1 cellular context compared by ENCODE assay signal in genomic region chr5:6407547-6408259, GRCh38.
TF ChIP-seq lines count a peak whose summit lies in the region.

No MANE protein-coding gene starts in this region.

TF ChIP-seq in K562, 482 proteins besides CTCF, POLR2A, EP300 and RAD21 (continued from another document):
- TF ChIP-seq, protein P1, sequence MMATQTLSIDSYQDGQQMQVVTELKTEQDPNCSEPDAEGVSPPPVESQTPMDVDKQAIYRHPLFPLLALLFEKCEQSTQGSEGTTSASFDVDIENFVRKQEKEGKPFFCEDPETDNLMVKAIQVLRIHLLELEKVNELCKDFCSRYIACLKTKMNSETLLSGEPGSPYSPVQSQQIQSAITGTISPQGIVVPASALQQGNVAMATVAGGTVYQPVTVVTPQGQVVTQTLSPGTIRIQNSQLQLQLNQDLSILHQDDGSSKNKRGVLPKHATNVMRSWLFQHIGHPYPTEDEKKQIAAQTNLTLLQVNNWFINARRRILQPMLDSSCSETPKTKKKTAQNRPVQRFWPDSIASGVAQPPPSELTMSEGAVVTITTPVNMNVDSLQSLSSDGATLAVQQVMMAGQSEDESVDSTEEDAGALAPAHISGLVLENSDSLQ (IDR thresholded peaks at IDR 0.05): peak; percentile 61
- TF ChIP-seq SREBF2 (CRISPR knock-in tag; IDR thresholded peaks at IDR 0.05) (no peak), SREBF1 (IDR thresholded peaks at IDR 0.05; ENCODE audit: borderline replicate concordance, low read depth, low read length) (no peak), SOX6 (IDR thresholded peaks at IDR 0.05) (peak; percentile 90), ZBTB1 (CRISPR knock-in tag; IDR thresholded peaks at IDR 0.05; ENCODE audit: borderline replicate concordance, low read depth) (no peak), SRSF1 (IDR thresholded peaks at IDR 0.05; ENCODE audit: low read depth, low read length) (no peak), HNRNPK (IDR thresholded peaks at IDR 0.05; ENCODE audit: low read depth, low read length, poor library complexity, severe bottlenecking) (no peak), MTA2 (IDR thresholded peaks at IDR 0.05; ENCODE audit: low read depth) (peak; percentile 75), POU5F1 (IDR thresholded peaks at IDR 0.05; ENCODE audit: borderline replicate concordance, low read depth, low read length, partially characterized antibody) (no peak), EWSR1 (IDR thresholded peaks at IDR 0.05; ENCODE audit: borderline replicate concordance, low read depth, partially characterized antibody) (no peak), CREM (IDR thresholded peaks at IDR 0.05; ENCODE audit: low read depth) (0 out of 2 replicates have a peak, but pooled peaks have one; percentile 26), SP1 (CRISPR knock-in tag; IDR thresholded peaks at IDR 0.05) (no peak), FOXJ3 (CRISPR knock-in tag; IDR thresholded peaks at IDR 0.05) (no peak), ZEB2 (IDR thresholded peaks at IDR 0.05) (peak; percentile 64), ATF1 (CRISPR knock-in tag; IDR thresholded peaks at IDR 0.05) (no peak), ATF1 (tag; IDR thresholded peaks at IDR 0.05) (no peak), ELK1 (CRISPR knock-in tag; IDR thresholded peaks at IDR 0.05) (no peak), GTF2A2 (tag; IDR thresholded peaks at IDR 0.05) (no peak), ZNF197 (CRISPR knock-in tag; IDR thresholded peaks at IDR 0.05; ENCODE audit: low read depth) (0 out of 2 replicates have a peak, but pooled peaks have one; percentile 33), TCFL5 (CRISPR knock-in tag; conservative IDR thresholded peaks at IDR 0.05) (no peak), ASH1L (IDR thresholded peaks at IDR 0.05; ENCODE audit: borderline replicate concordance, low read depth, partially characterized antibody) (no peak), NFIX (CRISPR knock-in tag; IDR thresholded peaks at IDR 0.05; ENCODE audit: low read depth) (no peak)
- TF ChIP-seq, protein P2, sequence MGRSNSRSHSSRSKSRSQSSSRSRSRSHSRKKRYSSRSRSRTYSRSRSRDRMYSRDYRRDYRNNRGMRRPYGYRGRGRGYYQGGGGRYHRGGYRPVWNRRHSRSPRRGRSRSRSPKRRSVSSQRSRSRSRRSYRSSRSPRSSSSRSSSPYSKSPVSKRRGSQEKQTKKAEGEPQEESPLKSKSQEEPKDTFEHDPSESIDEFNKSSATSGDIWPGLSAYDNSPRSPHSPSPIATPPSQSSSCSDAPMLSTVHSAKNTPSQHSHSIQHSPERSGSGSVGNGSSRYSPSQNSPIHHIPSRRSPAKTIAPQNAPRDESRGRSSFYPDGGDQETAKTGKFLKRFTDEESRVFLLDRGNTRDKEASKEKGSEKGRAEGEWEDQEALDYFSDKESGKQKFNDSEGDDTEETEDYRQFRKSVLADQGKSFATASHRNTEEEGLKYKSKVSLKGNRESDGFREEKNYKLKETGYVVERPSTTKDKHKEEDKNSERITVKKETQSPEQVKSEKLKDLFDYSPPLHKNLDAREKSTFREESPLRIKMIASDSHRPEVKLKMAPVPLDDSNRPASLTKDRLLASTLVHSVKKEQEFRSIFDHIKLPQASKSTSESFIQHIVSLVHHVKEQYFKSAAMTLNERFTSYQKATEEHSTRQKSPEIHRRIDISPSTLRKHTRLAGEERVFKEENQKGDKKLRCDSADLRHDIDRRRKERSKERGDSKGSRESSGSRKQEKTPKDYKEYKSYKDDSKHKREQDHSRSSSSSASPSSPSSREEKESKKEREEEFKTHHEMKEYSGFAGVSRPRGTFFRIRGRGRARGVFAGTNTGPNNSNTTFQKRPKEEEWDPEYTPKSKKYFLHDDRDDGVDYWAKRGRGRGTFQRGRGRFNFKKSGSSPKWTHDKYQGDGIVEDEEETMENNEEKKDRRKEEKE (IDR thresholded peaks at IDR 0.05; ENCODE audit: borderline replicate concordance in 1 of 2, control insufficient read depth in 1 of 2, low read depth in 2 of 2, low read length in 1 of 2): no peak
- TF ChIP-seq, protein P3, sequence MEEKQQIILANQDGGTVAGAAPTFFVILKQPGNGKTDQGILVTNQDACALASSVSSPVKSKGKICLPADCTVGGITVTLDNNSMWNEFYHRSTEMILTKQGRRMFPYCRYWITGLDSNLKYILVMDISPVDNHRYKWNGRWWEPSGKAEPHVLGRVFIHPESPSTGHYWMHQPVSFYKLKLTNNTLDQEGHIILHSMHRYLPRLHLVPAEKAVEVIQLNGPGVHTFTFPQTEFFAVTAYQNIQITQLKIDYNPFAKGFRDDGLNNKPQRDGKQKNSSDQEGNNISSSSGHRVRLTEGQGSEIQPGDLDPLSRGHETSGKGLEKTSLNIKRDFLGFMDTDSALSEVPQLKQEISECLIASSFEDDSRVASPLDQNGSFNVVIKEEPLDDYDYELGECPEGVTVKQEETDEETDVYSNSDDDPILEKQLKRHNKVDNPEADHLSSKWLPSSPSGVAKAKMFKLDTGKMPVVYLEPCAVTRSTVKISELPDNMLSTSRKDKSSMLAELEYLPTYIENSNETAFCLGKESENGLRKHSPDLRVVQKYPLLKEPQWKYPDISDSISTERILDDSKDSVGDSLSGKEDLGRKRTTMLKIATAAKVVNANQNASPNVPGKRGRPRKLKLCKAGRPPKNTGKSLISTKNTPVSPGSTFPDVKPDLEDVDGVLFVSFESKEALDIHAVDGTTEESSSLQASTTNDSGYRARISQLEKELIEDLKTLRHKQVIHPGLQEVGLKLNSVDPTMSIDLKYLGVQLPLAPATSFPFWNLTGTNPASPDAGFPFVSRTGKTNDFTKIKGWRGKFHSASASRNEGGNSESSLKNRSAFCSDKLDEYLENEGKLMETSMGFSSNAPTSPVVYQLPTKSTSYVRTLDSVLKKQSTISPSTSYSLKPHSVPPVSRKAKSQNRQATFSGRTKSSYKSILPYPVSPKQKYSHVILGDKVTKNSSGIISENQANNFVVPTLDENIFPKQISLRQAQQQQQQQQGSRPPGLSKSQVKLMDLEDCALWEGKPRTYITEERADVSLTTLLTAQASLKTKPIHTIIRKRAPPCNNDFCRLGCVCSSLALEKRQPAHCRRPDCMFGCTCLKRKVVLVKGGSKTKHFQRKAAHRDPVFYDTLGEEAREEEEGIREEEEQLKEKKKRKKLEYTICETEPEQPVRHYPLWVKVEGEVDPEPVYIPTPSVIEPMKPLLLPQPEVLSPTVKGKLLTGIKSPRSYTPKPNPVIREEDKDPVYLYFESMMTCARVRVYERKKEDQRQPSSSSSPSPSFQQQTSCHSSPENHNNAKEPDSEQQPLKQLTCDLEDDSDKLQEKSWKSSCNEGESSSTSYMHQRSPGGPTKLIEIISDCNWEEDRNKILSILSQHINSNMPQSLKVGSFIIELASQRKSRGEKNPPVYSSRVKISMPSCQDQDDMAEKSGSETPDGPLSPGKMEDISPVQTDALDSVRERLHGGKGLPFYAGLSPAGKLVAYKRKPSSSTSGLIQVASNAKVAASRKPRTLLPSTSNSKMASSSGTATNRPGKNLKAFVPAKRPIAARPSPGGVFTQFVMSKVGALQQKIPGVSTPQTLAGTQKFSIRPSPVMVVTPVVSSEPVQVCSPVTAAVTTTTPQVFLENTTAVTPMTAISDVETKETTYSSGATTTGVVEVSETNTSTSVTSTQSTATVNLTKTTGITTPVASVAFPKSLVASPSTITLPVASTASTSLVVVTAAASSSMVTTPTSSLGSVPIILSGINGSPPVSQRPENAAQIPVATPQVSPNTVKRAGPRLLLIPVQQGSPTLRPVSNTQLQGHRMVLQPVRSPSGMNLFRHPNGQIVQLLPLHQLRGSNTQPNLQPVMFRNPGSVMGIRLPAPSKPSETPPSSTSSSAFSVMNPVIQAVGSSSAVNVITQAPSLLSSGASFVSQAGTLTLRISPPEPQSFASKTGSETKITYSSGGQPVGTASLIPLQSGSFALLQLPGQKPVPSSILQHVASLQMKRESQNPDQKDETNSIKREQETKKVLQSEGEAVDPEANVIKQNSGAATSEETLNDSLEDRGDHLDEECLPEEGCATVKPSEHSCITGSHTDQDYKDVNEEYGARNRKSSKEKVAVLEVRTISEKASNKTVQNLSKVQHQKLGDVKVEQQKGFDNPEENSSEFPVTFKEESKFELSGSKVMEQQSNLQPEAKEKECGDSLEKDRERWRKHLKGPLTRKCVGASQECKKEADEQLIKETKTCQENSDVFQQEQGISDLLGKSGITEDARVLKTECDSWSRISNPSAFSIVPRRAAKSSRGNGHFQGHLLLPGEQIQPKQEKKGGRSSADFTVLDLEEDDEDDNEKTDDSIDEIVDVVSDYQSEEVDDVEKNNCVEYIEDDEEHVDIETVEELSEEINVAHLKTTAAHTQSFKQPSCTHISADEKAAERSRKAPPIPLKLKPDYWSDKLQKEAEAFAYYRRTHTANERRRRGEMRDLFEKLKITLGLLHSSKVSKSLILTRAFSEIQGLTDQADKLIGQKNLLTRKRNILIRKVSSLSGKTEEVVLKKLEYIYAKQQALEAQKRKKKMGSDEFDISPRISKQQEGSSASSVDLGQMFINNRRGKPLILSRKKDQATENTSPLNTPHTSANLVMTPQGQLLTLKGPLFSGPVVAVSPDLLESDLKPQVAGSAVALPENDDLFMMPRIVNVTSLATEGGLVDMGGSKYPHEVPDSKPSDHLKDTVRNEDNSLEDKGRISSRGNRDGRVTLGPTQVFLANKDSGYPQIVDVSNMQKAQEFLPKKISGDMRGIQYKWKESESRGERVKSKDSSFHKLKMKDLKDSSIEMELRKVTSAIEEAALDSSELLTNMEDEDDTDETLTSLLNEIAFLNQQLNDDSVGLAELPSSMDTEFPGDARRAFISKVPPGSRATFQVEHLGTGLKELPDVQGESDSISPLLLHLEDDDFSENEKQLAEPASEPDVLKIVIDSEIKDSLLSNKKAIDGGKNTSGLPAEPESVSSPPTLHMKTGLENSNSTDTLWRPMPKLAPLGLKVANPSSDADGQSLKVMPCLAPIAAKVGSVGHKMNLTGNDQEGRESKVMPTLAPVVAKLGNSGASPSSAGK (IDR thresholded peaks at IDR 0.05): no peak
